1 cellular context compared by ENCODE assay signal in the genomic region with DNA sequence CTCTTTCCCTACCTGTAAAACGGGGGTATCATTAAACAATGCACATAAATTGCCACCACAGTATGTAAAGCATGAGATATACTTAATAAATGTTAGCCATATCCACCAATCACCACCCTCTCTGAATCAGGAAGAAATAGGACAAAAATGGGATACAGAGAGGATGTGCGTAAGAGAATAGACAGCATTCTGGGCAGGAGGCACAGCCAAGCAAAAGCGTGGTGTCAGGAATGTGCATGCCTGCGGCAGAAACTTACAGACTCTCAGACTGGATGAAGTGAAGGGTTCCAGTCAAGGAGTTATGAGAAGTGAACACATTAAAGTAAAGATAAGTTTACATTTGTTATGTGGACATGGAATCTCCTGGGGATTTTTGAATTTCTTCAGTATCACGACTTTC.
TF ChIP-seq lines count a peak whose summit lies in the region.

No MANE protein-coding gene starts in this region.

TF ChIP-seq in SK-N-SH, 30 proteins besides CTCF, POLR2A, EP300 and RAD21 (continued from another document):
- TF ChIP-seq, protein P1, sequence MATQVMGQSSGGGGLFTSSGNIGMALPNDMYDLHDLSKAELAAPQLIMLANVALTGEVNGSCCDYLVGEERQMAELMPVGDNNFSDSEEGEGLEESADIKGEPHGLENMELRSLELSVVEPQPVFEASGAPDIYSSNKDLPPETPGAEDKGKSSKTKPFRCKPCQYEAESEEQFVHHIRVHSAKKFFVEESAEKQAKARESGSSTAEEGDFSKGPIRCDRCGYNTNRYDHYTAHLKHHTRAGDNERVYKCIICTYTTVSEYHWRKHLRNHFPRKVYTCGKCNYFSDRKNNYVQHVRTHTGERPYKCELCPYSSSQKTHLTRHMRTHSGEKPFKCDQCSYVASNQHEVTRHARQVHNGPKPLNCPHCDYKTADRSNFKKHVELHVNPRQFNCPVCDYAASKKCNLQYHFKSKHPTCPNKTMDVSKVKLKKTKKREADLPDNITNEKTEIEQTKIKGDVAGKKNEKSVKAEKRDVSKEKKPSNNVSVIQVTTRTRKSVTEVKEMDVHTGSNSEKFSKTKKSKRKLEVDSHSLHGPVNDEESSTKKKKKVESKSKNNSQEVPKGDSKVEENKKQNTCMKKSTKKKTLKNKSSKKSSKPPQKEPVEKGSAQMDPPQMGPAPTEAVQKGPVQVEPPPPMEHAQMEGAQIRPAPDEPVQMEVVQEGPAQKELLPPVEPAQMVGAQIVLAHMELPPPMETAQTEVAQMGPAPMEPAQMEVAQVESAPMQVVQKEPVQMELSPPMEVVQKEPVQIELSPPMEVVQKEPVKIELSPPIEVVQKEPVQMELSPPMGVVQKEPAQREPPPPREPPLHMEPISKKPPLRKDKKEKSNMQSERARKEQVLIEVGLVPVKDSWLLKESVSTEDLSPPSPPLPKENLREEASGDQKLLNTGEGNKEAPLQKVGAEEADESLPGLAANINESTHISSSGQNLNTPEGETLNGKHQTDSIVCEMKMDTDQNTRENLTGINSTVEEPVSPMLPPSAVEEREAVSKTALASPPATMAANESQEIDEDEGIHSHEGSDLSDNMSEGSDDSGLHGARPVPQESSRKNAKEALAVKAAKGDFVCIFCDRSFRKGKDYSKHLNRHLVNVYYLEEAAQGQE (IDR thresholded peaks at IDR 0.05; ENCODE audit: low read depth, low read length): no peak
- no peak for TF ChIP-seq FOXJ3 (CRISPR knock-in tag; IDR thresholded peaks at IDR 0.05)
- TF ChIP-seq, protein P2, sequence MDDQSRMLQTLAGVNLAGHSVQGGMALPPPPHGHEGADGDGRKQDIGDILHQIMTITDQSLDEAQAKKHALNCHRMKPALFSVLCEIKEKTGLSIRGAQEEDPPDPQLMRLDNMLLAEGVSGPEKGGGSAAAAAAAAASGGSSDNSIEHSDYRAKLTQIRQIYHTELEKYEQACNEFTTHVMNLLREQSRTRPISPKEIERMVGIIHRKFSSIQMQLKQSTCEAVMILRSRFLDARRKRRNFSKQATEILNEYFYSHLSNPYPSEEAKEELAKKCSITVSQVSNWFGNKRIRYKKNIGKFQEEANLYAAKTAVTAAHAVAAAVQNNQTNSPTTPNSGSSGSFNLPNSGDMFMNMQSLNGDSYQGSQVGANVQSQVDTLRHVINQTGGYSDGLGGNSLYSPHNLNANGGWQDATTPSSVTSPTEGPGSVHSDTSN (IDR thresholded peaks at IDR 0.05): no peak
- TF ChIP-seq JUND (IDR thresholded peaks at IDR 0.05): no peak
- TF ChIP-seq CHD2 (IDR thresholded peaks at IDR 0.05; ENCODE audit: low read length, partially characterized antibody): no peak
- TF ChIP-seq, protein P3, sequence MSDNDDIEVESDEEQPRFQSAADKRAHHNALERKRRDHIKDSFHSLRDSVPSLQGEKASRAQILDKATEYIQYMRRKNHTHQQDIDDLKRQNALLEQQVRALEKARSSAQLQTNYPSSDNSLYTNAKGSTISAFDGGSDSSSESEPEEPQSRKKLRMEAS (IDR thresholded peaks at IDR 0.05; ENCODE audit: low read depth): no peak
- no peak for TF ChIP-seq TEAD4 (IDR thresholded peaks at IDR 0.05; ENCODE audit: borderline replicate concordance, insufficient read depth)
- no peak for TF ChIP-seq TAF1 (IDR thresholded peaks at IDR 0.05; ENCODE audit: borderline replicate concordance, low read depth, low read length)
- TF ChIP-seq MXI1 (IDR thresholded peaks at IDR 0.05; ENCODE audit: low read depth, low read length): no peak
- TF ChIP-seq NRF1 (IDR thresholded peaks at IDR 0.05; ENCODE audit: low read depth, low read length): no peak
TF ChIP-seq in SK-N-SH: peak in this region for 0.
